Comparison of ENCODE assay signal across 23 cellular contexts in the genomic region with DNA sequence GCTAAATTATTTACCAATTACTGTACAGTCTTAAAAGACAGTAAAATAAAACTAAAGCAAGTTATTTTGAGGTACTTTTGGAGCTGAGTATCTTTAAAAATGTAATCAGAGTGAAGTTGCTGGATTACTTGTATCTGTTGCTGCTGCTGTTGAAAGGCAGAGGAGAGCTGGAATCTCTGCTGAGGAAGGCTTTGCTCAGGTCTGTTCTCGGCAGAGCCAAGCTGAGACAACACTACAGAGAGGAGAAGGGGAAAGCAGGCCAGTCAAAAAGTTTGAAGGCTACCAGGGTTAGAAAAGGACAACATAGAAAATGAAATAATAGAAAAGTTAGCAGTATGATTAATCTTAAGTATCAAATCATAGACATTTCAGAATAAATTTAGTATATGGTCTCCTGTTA. TPM values are rescaled to one million over a fixed set of nuclear protein-coding genes. Genes with fewer than 3 reads are reported as not detected.
DNase-seq lines count a peak whose midpoint lies in the region; ATAC-seq and TF ChIP-seq lines count a peak whose summit lies in the region.
"Had no signal": no experiment of that assay in that cellular context is flagged by ENCODE, and none has a peak within 500 bp of the region (broad histone marks: within the 10 kb centered on the region; RNA-seq: fewer than 3 reads in every experiment).

No MANE protein-coding gene starts in this region.

- intact Hi-C loops in activated CD8-positive, alpha-beta T cell treated with anti-CD3 and anti-CD28 coated beads for 36 hours (cut with micrococcal nuclease): no loop called here

- in situ Hi-C loops in KBM-7 (cut with MboI; ENCODE audit: low pct_unique_long_range_greater_than_20kb, low sequenced_read_pairs): no loop called here

- DNase-seq in stimulated activated naive CD8-positive, alpha-beta T cell treated with anti-CD3 and anti-CD28 coated beads, Interleukin-15, Interleukin-2, amounts not matched to agents 100 U/mL and 50 U/mL, for 24 hours: no peak
- no peak for DNase-seq in activated CD8-positive, alpha-beta T cell treated with anti-CD3 and anti-CD28 coated beads for 36 hours
- DNase-seq in naive B cell (no peak), KBM-7 (no peak), globus pallidus (ENCODE audit: low spot score) (no peak), NCI-H2227 (lab: John Stamatoyannopoulos, UW; ENCODE audit: unreplicated experiment) (no peak)
- DNase-seq: activated CD4-positive, alpha-beta T cell treated with anti-CD3 and anti-CD28 coated beads for 48 hours; DMS79; effector CD8-positive, alpha-beta T cell; GDM1; NCI-H1436 treated with DMSO at 0.1 percent for 48 hours; NCI-H2107; NCI-H748 treated with DMSO at 0.1 percent for 48 hours; Peyer's patch; posterior cingulate gyrus; right cardiac atrium; spleen; stimulated activated CD4-positive, alpha-beta T cell treated with anti-CD3 and anti-CD28 coated beads, Interleukin-2, amount 100 ng/mL, for 24 hours; SW 1271; T-helper 9 cell; thyroid gland had no signal

- no peak overlapping the region for H3K4me3 Mint-ChIP-seq in stimulated activated naive CD8-positive, alpha-beta T cell treated with anti-CD3 and anti-CD28 coated beads, Interleukin-15, Interleukin-2, amounts not matched to agents 100 ng/mL and 50 ng/mL, for 24 hours
- H3K4me3 Mint-ChIP-seq in activated CD8-positive, alpha-beta T cell treated with anti-CD3 and anti-CD28 coated beads for 36 hours: no peak overlapping the region
- H3K4me3 Mint-ChIP-seq in naive B cell: no peak overlapping the region

- H3K27me3 Mint-ChIP-seq in stimulated activated naive CD8-positive, alpha-beta T cell treated with anti-CD3 and anti-CD28 coated beads, Interleukin-15, Interleukin-2, amounts not matched to agents 100 ng/mL and 50 ng/mL, for 24 hours: no peaks in the 10 kb centered on the region
- no peaks in the 10 kb centered on the region for H3K27me3 Mint-ChIP-seq in activated CD8-positive, alpha-beta T cell treated with anti-CD3 and anti-CD28 coated beads for 36 hours
- no peaks in the 10 kb centered on the region for H3K27me3 Mint-ChIP-seq in naive B cell

- H3K4me1 Mint-ChIP-seq in stimulated activated naive CD8-positive, alpha-beta T cell treated with anti-CD3 and anti-CD28 coated beads, Interleukin-15, Interleukin-2, amounts not matched to agents 100 ng/mL and 50 ng/mL, for 24 hours (ENCODE audit: low read depth): peaks cover 16% of the 10 kb centered on the region
- peaks cover 17% of the 10 kb centered on the region for H3K4me1 Mint-ChIP-seq in activated CD8-positive, alpha-beta T cell treated with anti-CD3 and anti-CD28 coated beads for 36 hours (ENCODE audit: low read depth)
- H3K4me1 Mint-ChIP-seq in naive B cell: peaks cover 0 to 7% (median 0%) of the 10 kb centered on the region in 3 donors

- no peaks in the 10 kb centered on the region for H3K9me3 Mint-ChIP-seq in stimulated activated naive CD8-positive, alpha-beta T cell treated with anti-CD3 and anti-CD28 coated beads, Interleukin-15, Interleukin-2, amounts not matched to agents 100 ng/mL and 50 ng/mL, for 24 hours
- no peaks in the 10 kb centered on the region for H3K9me3 Mint-ChIP-seq in activated CD8-positive, alpha-beta T cell treated with anti-CD3 and anti-CD28 coated beads for 36 hours
- no peaks in the 10 kb centered on the region for H3K9me3 Mint-ChIP-seq in naive B cell

- no peak for ATAC-seq in stimulated activated naive CD8-positive, alpha-beta T cell treated with anti-CD3 and anti-CD28 coated beads, Interleukin-15, Interleukin-2, amounts not matched to agents 100 U/mL and 50 U/mL, for 24 hours
- no peak for ATAC-seq in activated CD8-positive, alpha-beta T cell treated with anti-CD3 and anti-CD28 coated beads for 36 hours
- no peak for ATAC-seq in naive B cell (ENCODE audit: low read depth in 2 of 2)
- ATAC-seq: left lobe of liver, right cardiac atrium had no signal

- CTCF ChIA-PET in activated CD8-positive, alpha-beta T cell treated with anti-CD3 and anti-CD28 coated beads for 36 hours (lab: Charles Lee): no interaction called here

- POLR2A ChIA-PET in activated CD8-positive, alpha-beta T cell treated with anti-CD3 and anti-CD28 coated beads for 36 hours (lab: Charles Lee): no interaction called here

- peak overlapping the region; percentile 51 for H3K27ac Mint-ChIP-seq in stimulated activated naive CD8-positive, alpha-beta T cell treated with anti-CD3 and anti-CD28 coated beads, Interleukin-15, Interleukin-2, amounts not matched to agents 100 ng/mL and 50 ng/mL, for 24 hours
- H3K27ac Mint-ChIP-seq in activated CD8-positive, alpha-beta T cell treated with anti-CD3 and anti-CD28 coated beads for 36 hours: peak overlapping the region; percentile 72
- H3K27ac Mint-ChIP-seq in naive B cell: peak overlapping the region in 4 of 6 donors; percentile 4 to 94 (median 68)

- H3K36me3 Mint-ChIP-seq in stimulated activated naive CD8-positive, alpha-beta T cell treated with anti-CD3 and anti-CD28 coated beads, Interleukin-15, Interleukin-2, amounts not matched to agents 100 ng/mL and 50 ng/mL, for 24 hours (ENCODE audit: low read depth): peaks cover 80% of the 10 kb centered on the region
- H3K36me3 Mint-ChIP-seq in activated CD8-positive, alpha-beta T cell treated with anti-CD3 and anti-CD28 coated beads for 36 hours (ENCODE audit: low read depth): peaks cover 60% of the 10 kb centered on the region
- peaks cover 6 to 9% of the 10 kb centered on the region in 2 donors for H3K36me3 Mint-ChIP-seq in naive B cell

- TF ChIP-seq CTCF in activated CD8-positive, alpha-beta T cell treated with anti-CD3 and anti-CD28 coated beads for 36 hours (IDR thresholded peaks at IDR 0.05): no peak

RNA-seq across cellular contexts. Expression of gene EXOSC8, which starts 9.8 kb away (rescaled TPM):
- 100 to 1,000 TPM; 168 to 170 TPM for total RNA-seq in activated CD8-positive, alpha-beta T cell treated with anti-CD3 and anti-CD28 coated beads for 36 hours
- polyA plus RNA-seq in naive B cell (ENCODE audit: low read depth in 6 of 6): 100 to 1,000 TPM in 1 of 6 donors, 10 to 100 TPM in 5; 66.6 to 137 (median 80.9) TPM

RNA-seq across cellular contexts. Expression of gene ALG5, which starts 11.3 kb away (rescaled TPM):
- 10 to 100 TPM; 25.5 to 26.8 TPM for total RNA-seq in activated CD8-positive, alpha-beta T cell treated with anti-CD3 and anti-CD28 coated beads for 36 hours
- polyA plus RNA-seq in naive B cell (ENCODE audit: low read depth in 6 of 6): 10 to 100 TPM; 52.3 to 66.0 (median 64.6) TPM

RNA-seq across cellular contexts. Expression of gene SUPT20H, which starts 49.1 kb away (rescaled TPM):
- total RNA-seq in activated CD8-positive, alpha-beta T cell treated with anti-CD3 and anti-CD28 coated beads for 36 hours: 10 to 100 TPM; 59.6 to 63.4 TPM
- polyA plus RNA-seq in naive B cell (ENCODE audit: low read depth in 6 of 6): 10 to 100 TPM; 33.2 to 58.8 (median 43.6) TPM
